22 cellular contexts compared by ENCODE assay signal in the genomic region with DNA sequence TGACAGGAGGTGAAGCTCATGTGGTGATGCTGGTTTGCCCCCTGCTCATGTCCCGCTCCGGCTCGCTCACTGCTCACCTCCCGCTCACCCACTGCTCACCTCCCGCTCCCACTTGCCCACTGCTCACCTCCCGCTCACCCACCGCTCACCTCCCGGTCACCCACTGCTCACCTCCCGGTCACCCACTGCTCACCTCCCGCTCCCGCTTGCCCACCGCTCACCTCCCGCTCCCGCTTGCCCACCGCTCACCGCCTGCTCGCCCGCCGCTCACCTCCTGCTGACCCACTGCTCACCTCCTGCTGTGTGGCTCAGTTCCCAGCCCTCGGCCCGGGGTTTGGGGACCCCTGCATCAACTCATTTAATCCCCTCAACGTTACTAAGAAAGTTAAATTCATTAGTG. TPM values are rescaled to one million over a fixed set of nuclear protein-coding genes. Genes with fewer than 3 reads are reported as not detected.
"Had no signal": no experiment of that assay in that cellular context is flagged by ENCODE, and none has a peak within 500 bp of the region (broad histone marks: within the 10 kb centered on the region; RNA-seq: fewer than 3 reads in every experiment).

No MANE protein-coding gene starts in this region.

- H3K27ac ChIP-seq: KMS-11 had no signal

- DNase-seq: Kasumi-1, MM.1S, NCI-H1092 treated with DMSO at 0.1 percent for 48 hours, NCI-H1436, NCI-H187, NCI-H2029, NCI-H2081 treated with DMSO at 0.1 percent for 48 hours, NCI-H2171, NCI-H226, NCI-H446, NCI-H510A, NCI-H524 treated with DMSO at 0.1 percent for 48 hours, NCI-H69, NCI-H774, RPMI8226, SHP77, SK-N-SH, SW 1271 had no signal

- H3K4me3 ChIP-seq: K562 had no signal

- H3K27ac Mint-ChIP-seq: IgD-negative memory B cell had no signal

- FAIRE-seq: K562, RCC 7860 had no signal

- H3K4me3 Mint-ChIP-seq: IgD-negative memory B cell had no signal

- H3K4me2 ChIP-seq: KMS-11, SK-N-SH had no signal

- H3K9me3 ChIP-seq: SK-N-SH had no signal

- H3K36me3 Mint-ChIP-seq: IgD-negative memory B cell had no signal

- H3K9ac ChIP-seq: KMS-11, SK-N-SH had no signal

- ATAC-seq: K562 had no signal

RNA-seq across cellular contexts. Expression of a gene that starts 39.1 kb away (rescaled TPM):
- polyA plus RNA-seq: IgD-negative memory B cell had no signal
